ENCODE assay signal across 8 cellular contexts in genomic region chr12:108618079-108618952, GRCh38.
A peak's percentile ranks its signal among the peaks of the same experiment; 100 is the strongest.
DNase-seq lines count a peak whose midpoint lies in the region; ATAC-seq and TF ChIP-seq lines count a peak whose summit lies in the region.

No MANE protein-coding gene starts in this region.

- in situ Hi-C loops in T47D (cut with HindIII; ENCODE audit: low pct_unique_long_range_greater_than_20kb, low sequenced_read_pairs), result no loop called here

- DNase-seq in GM10266 (ENCODE audit: extremely low spot score), result peak; percentile 71
- peak; percentile 91 for DNase-seq in NCI-H2196 (lab: John Stamatoyannopoulos, UW; ENCODE audit: unreplicated experiment)
- peak; percentile 85 to 89 for DNase-seq in T47D (ENCODE audit: low read depth in 1 of 2, low spot score in 1 of 2)
- peak; percentile 84 for DNase-seq in inferior parietal cortex (ENCODE audit: extremely low spot score)
- peak; percentile 83 for DNase-seq in stimulated activated CD4-positive, alpha-beta T cell treated with anti-CD3 and anti-CD28 coated beads, Interleukin-15, amount 100 ng/mL, for 24 hours

- peak; percentile 93 for TF ChIP-seq CTCF in GM10266 (IDR thresholded peaks at IDR 0.05; ENCODE audit: control insufficient read depth, insufficient read depth, low read depth, missing control alignments)
- TF ChIP-seq CTCF in VCaP (conservative IDR thresholded peaks at IDR 0.05), result peak; percentile 99

- ATAC-seq in HG02938 (IDR thresholded peaks at IDR 0.05; ENCODE audit: unreplicated experiment) (peak; percentile 36), GM21447 (IDR thresholded peaks at IDR 0.05; ENCODE audit: unreplicated experiment) (no peak)

- H3K27ac ChIP-seq in VCaP, result no peak overlapping the region; the same call in 1 of the 2 replicates
